Comparison of ENCODE assay signal across 11 cellular contexts in genomic region chr2:8501061-8501460, GRCh38.
"Had no signal": no experiment of that assay in that cellular context is flagged by ENCODE, and none has a peak within 500 bp of the region (broad histone marks: within the 10 kb centered on the region; RNA-seq: fewer than 3 reads in every experiment).

No MANE protein-coding gene starts in this region.

- H3K27ac ChIP-seq: lower lobe of right lung had no signal

- H3K36me3 ChIP-seq: lower lobe of right lung, right lobe of liver, upper lobe of left lung had no signal

- H3K9me3 ChIP-seq: lower lobe of right lung, right lobe of liver, upper lobe of left lung had no signal

- H3K4me3 ChIP-seq: lower lobe of right lung, right lobe of liver, upper lobe of left lung had no signal

- H3K27me3 ChIP-seq: right lobe of liver, upper lobe of left lung had no signal

- DNase-seq: activated CD4-positive, alpha-beta T cell treated with anti-CD3 and anti-CD28 coated beads, Interleukin-2, amount 10 ng/mL, durations not matched to agents 24 days and 14 days; activated CD4-positive, CD25-positive, alpha-beta regulatory T cell; activated CD8-positive, alpha-beta memory T cell treated with anti-CD3 and anti-CD28 coated beads, Interleukin-2, amount 50 U/mL, for 48 hours; activated gamma-delta T cell; activated T-cell treated with anti-CD3 and anti-CD28 coated beads, Interleukin-2, amount 50 U/mL, for 72 hours; effector CD8-positive, alpha-beta T cell; left cardiac atrium; lower lobe of right lung; right lobe of liver; stimulated activated naive CD8-positive, alpha-beta T cell treated with anti-CD3 and anti-CD28 coated beads, Interleukin-15, amount 100 ng/mL, for 72 hours had no signal

- ATAC-seq: activated T-cell treated with anti-CD3 and anti-CD28 coated beads, Interleukin-2, amount 50 U/mL, for 72 hours; stimulated activated naive CD8-positive, alpha-beta T cell treated with anti-CD3 and anti-CD28 coated beads, Interleukin-15, amount 100 ng/mL, for 72 hours had no signal
